16 cellular contexts compared by ENCODE assay signal in genomic region chr15:68366314-68366713, GRCh38.
DNase-seq lines count a peak whose midpoint lies in the region; ATAC-seq, FAIRE-seq and TF ChIP-seq lines count a peak whose summit lies in the region.
"Had no signal": no experiment of that assay in that cellular context is flagged by ENCODE, and none has a peak within 500 bp of the region (broad histone marks: within the 10 kb centered on the region; RNA-seq: fewer than 3 reads in every experiment).

No MANE protein-coding gene starts in this region.

- peak; percentile 45; the same call in 1 of the 3 replicates for ATAC-seq in SK-N-SH treated with all-trans-retinoic acid at 6 μM for 48 hours
- no peak for ATAC-seq in GM19351 (IDR thresholded peaks at IDR 0.05; ENCODE audit: unreplicated experiment)
- no peak for ATAC-seq in stimulated activated memory B cell treated with anti-CD40 and anti-IgM and Interleukin-4, amounts not matched to agents 10 μg/mL and 1 μg/mL and 100 μg/mL, for 72 hours
- ATAC-seq: upper lobe of right lung had no signal

- no peak for FAIRE-seq in frontal cortex (lab: Jason Lieb, UNC)
- FAIRE-seq: GM12892, TTC549 had no signal

- no peaks in the 10 kb centered on the region for H3K27me3 ChIP-seq in right atrium auricular region
- no peaks in the 10 kb centered on the region for H3K27me3 ChIP-seq in kidney epithelial cell (ENCODE audit: control insufficient read depth, insufficient read depth, low read length)
- H3K27me3 ChIP-seq: upper lobe of right lung had no signal

- no peak for TF ChIP-seq CTCF in right atrium auricular region (IDR thresholded peaks at IDR 0.05)
- peak; percentile 6 for TF ChIP-seq CTCF in kidney epithelial cell (IDR thresholded peaks at IDR 0.05; ENCODE audit: insufficient read depth, low read length, poor library complexity, severe bottlenecking)

- no peak overlapping the region for H3K27ac Mint-ChIP-seq in stimulated activated memory B cell treated with anti-CD40 and anti-IgM and Interleukin-4, amounts not matched to agents 10 μg/mL and 1 μg/mL and 100 μg/mL, for 72 hours
- H3K27ac Mint-ChIP-seq: B cell, IgD-negative memory B cell had no signal

- H3K36me3 Mint-ChIP-seq in stimulated activated memory B cell treated with anti-CD40 and anti-IgM and Interleukin-4, amounts not matched to agents 10 μg/mL and 1 μg/mL and 100 μg/mL, for 72 hours, result no peaks in the 10 kb centered on the region
- H3K36me3 Mint-ChIP-seq: IgD-negative memory B cell had no signal

- H3K4me1 Mint-ChIP-seq in stimulated activated memory B cell treated with anti-CD40 and anti-IgM and Interleukin-4, amounts not matched to agents 10 μg/mL and 1 μg/mL and 100 μg/mL, for 72 hours, result no peaks in the 10 kb centered on the region
- H3K4me1 Mint-ChIP-seq: IgD-negative memory B cell had no signal

- DNase-seq in right atrium auricular region (ENCODE audit: low spot score) (no peak), cardiac septum (ENCODE audit: low spot score) (no peak), kidney epithelial cell (ENCODE audit: low read depth) (no peak), frontal cortex (ENCODE audit: low spot score in 2 of 2) (no peak), kidney glomerular epithelial cell (lab: John Stamatoyannopoulos, UW) (no peak)
- DNase-seq: NCI-H1417 treated with DMSO at 0.1 percent for 48 hours, NCI-H748 treated with DMSO at 0.1 percent for 48 hours, posterior cingulate gyrus, upper lobe of right lung had no signal

- peaks cover 0 to 82% of the 10 kb centered on the region in 2 donors for H3K4me1 ChIP-seq in right atrium auricular region

- no peak overlapping the region for H3K4me3 ChIP-seq in right atrium auricular region
- H3K4me3 ChIP-seq in kidney epithelial cell (ENCODE audit: low read depth, low read length), result no peak overlapping the region
- H3K4me3 ChIP-seq: upper lobe of right lung had no signal

- peak overlapping the region; percentile 86 to 93 for H3K27ac ChIP-seq in right atrium auricular region
- H3K27ac ChIP-seq: upper lobe of right lung had no signal

- H3K36me3 ChIP-seq in right atrium auricular region, result no peaks in the 10 kb centered on the region
- H3K36me3 ChIP-seq in kidney epithelial cell (ENCODE audit: control insufficient read depth, insufficient read depth, low read length), result no peaks in the 10 kb centered on the region
- H3K36me3 ChIP-seq: upper lobe of right lung had no signal

- no peaks in the 10 kb centered on the region for H3K9me3 Mint-ChIP-seq in stimulated activated memory B cell treated with anti-CD40 and anti-IgM and Interleukin-4, amounts not matched to agents 10 μg/mL and 1 μg/mL and 100 μg/mL, for 72 hours
- H3K9me3 Mint-ChIP-seq: IgD-negative memory B cell had no signal

- H3K27me3 Mint-ChIP-seq in stimulated activated memory B cell treated with anti-CD40 and anti-IgM and Interleukin-4, amounts not matched to agents 10 μg/mL and 1 μg/mL and 100 μg/mL, for 72 hours, result peaks cover 40% of the 10 kb centered on the region

- H3K4me3 Mint-ChIP-seq in stimulated activated memory B cell treated with anti-CD40 and anti-IgM and Interleukin-4, amounts not matched to agents 10 μg/mL and 1 μg/mL and 100 μg/mL, for 72 hours, result no peak overlapping the region
- H3K4me3 Mint-ChIP-seq: B cell had no signal

- intact Hi-C loops in cardiac septum (cut with DNase I), result loop anchor here (5.0 to 10.0 kb wide), 2 partner anchors 59 to 178 kb away; no protein-coding TSS in a partner anchor

- H3K9me3 ChIP-seq in right atrium auricular region, result no peaks in the 10 kb centered on the region
- H3K9me3 ChIP-seq: upper lobe of right lung had no signal

TF ChIP-seq in SK-N-SH treated with all-trans-retinoic acid at 6 μM for 48 hours, 23 proteins besides CTCF, POLR2A, EP300 and RAD21:
- TF ChIP-seq TOX (CRISPR knock-in tag; IDR thresholded peaks at IDR 0.05; ENCODE audit: borderline replicate concordance) (no peak), ZFP3 (CRISPR knock-in tag; IDR thresholded peaks at IDR 0.05) (no peak), CSRNP3 (CRISPR knock-in tag; IDR thresholded peaks at IDR 0.05) (no peak), ISL1 (CRISPR knock-in tag; IDR thresholded peaks at IDR 0.05) (no peak), CREB5 (CRISPR knock-in tag; IDR thresholded peaks at IDR 0.05; ENCODE audit: low read depth) (no peak), CSDC2 (CRISPR knock-in tag; IDR thresholded peaks at IDR 0.05) (no peak), ZNF8 (CRISPR knock-in tag; IDR thresholded peaks at IDR 0.05) (no peak), SNAI2 (CRISPR knock-in tag; IDR thresholded peaks at IDR 0.05) (no peak), TCF4 (CRISPR knock-in tag; IDR thresholded peaks at IDR 0.05; ENCODE audit: borderline replicate concordance) (no peak), ESRRG (CRISPR knock-in tag; IDR thresholded peaks at IDR 0.05) (no peak)
